ENCODE assay signal across 1 cellular context in the genomic region with DNA sequence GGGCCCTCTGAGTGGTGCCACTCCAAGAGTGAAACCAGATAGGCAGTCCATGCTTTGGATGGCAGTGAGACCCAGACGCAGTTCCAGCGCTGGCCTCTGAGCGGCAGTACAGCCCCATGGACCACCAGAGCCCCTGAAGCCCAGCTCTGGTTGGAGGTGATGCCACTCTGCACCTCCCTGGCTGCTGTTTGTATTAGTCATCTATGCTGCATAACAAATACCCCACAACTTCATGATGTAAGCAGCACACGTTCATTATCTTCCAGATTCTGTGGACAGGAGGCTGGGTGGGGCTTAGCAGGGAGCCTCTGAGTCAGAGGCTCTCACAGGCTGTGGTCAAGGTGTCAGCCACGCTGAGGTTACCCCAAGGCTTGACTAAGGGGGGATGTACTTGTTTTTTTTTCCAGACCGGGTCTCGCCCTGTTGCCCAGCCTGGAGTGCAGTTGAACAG.
TF ChIP-seq lines count a peak whose summit lies in the region.

No MANE protein-coding gene starts in this region.

TF ChIP-seq in K562, 482 proteins besides CTCF, POLR2A, EP300 and RAD21 (continued from another document and continues in another):
- 0 out of 2 replicates have a peak, but pooled peaks have one; percentile 14 for TF ChIP-seq ATF1 (CRISPR knock-in tag; IDR thresholded peaks at IDR 0.05)
- TF ChIP-seq ATF1 (tag; IDR thresholded peaks at IDR 0.05): peak; percentile 44
- TF ChIP-seq, protein P1, sequence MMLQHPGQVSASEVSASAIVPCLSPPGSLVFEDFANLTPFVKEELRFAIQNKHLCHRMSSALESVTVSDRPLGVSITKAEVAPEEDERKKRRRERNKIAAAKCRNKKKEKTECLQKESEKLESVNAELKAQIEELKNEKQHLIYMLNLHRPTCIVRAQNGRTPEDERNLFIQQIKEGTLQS (IDR thresholded peaks at IDR 0.05): peak; percentile 71
- TF ChIP-seq, protein P1 (CRISPR knock-in tag; conservative IDR thresholded peaks at IDR 0.05): no peak
- TF ChIP-seq BHLHE40 (IDR thresholded peaks at IDR 0.05; ENCODE audit: low read length): peak; percentile 17; the same call in 1 of the 2 replicates
- TF ChIP-seq BCOR (IDR thresholded peaks at IDR 0.05): peak; percentile 95
- TF ChIP-seq, protein P2, sequence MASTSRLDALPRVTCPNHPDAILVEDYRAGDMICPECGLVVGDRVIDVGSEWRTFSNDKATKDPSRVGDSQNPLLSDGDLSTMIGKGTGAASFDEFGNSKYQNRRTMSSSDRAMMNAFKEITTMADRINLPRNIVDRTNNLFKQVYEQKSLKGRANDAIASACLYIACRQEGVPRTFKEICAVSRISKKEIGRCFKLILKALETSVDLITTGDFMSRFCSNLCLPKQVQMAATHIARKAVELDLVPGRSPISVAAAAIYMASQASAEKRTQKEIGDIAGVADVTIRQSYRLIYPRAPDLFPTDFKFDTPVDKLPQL (IDR thresholded peaks at IDR 0.05; ENCODE audit: extremely low read depth, insufficient read length): no peak
- no peak for TF ChIP-seq SMARCA4 (IDR thresholded peaks at IDR 0.05)
- TF ChIP-seq HNRNPH1 (optimal IDR thresholded peaks at IDR 0.05; ENCODE audit: low read depth, low read length): no peak
- TF ChIP-seq, protein P3, sequence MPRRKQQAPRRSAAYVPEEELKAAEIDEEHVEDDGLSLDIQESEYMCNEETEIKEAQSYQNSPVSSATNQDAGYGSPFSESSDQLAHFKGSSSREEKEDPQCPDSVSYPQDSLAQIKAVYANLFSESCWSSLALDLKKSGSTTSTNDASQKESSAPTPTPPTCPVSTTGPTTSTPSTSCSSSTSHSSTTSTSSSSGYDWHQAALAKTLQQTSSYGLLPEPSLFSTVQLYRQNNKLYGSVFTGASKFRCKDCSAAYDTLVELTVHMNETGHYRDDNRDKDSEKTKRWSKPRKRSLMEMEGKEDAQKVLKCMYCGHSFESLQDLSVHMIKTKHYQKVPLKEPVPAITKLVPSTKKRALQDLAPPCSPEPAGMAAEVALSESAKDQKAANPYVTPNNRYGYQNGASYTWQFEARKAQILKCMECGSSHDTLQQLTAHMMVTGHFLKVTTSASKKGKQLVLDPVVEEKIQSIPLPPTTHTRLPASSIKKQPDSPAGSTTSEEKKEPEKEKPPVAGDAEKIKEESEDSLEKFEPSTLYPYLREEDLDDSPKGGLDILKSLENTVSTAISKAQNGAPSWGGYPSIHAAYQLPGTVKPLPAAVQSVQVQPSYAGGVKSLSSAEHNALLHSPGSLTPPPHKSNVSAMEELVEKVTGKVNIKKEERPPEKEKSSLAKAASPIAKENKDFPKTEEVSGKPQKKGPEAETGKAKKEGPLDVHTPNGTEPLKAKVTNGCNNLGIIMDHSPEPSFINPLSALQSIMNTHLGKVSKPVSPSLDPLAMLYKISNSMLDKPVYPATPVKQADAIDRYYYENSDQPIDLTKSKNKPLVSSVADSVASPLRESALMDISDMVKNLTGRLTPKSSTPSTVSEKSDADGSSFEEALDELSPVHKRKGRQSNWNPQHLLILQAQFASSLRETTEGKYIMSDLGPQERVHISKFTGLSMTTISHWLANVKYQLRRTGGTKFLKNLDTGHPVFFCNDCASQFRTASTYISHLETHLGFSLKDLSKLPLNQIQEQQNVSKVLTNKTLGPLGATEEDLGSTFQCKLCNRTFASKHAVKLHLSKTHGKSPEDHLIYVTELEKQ (CRISPR knock-in tag; IDR thresholded peaks at IDR 0.05): no peak
- no peak for TF ChIP-seq EWSR1 (IDR thresholded peaks at IDR 0.05; ENCODE audit: borderline replicate concordance, low read depth, partially characterized antibody)
- peak; percentile 51 for TF ChIP-seq DPF2 (IDR thresholded peaks at IDR 0.05)
- TF ChIP-seq KLF1 (tag; IDR thresholded peaks at IDR 0.05): no peak
- TF ChIP-seq, protein P4, sequence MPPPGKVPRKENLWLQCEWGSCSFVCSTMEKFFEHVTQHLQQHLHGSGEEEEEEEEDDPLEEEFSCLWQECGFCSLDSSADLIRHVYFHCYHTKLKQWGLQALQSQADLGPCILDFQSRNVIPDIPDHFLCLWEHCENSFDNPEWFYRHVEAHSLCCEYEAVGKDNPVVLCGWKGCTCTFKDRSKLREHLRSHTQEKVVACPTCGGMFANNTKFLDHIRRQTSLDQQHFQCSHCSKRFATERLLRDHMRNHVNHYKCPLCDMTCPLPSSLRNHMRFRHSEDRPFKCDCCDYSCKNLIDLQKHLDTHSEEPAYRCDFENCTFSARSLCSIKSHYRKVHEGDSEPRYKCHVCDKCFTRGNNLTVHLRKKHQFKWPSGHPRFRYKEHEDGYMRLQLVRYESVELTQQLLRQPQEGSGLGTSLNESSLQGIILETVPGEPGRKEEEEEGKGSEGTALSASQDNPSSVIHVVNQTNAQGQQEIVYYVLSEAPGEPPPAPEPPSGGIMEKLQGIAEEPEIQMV (tag; conservative IDR thresholded peaks at IDR 0.05; ENCODE audit: low read depth): no peak
- no peak for TF ChIP-seq NFE2L1 (tag; IDR thresholded peaks at IDR 0.05; ENCODE audit: borderline replicate concordance, low read depth)
- TF ChIP-seq SRSF7 (optimal IDR thresholded peaks at IDR 0.05; ENCODE audit: low read depth, low read length): no peak
- no peak for TF ChIP-seq DMBX1 (CRISPR knock-in tag; IDR thresholded peaks at IDR 0.05; ENCODE audit: borderline replicate concordance)
- no peak for TF ChIP-seq ZNF584 (CRISPR knock-in tag; IDR thresholded peaks at IDR 0.05; ENCODE audit: low read depth)
- peak; percentile 98 for TF ChIP-seq TRIM28 (IDR thresholded peaks at IDR 0.05)
- no peak for TF ChIP-seq CREB1 (IDR thresholded peaks at IDR 0.05)
- peak; percentile 45; the same call in 1 of the 2 replicates for TF ChIP-seq CREB1 (CRISPR knock-in tag; IDR thresholded peaks at IDR 0.05)
- TF ChIP-seq PTBP1 (IDR thresholded peaks at IDR 0.05; ENCODE audit: low read depth, low read length): peak; percentile 69; the same call in 1 of the 2 replicates
- TF ChIP-seq, protein P5, sequence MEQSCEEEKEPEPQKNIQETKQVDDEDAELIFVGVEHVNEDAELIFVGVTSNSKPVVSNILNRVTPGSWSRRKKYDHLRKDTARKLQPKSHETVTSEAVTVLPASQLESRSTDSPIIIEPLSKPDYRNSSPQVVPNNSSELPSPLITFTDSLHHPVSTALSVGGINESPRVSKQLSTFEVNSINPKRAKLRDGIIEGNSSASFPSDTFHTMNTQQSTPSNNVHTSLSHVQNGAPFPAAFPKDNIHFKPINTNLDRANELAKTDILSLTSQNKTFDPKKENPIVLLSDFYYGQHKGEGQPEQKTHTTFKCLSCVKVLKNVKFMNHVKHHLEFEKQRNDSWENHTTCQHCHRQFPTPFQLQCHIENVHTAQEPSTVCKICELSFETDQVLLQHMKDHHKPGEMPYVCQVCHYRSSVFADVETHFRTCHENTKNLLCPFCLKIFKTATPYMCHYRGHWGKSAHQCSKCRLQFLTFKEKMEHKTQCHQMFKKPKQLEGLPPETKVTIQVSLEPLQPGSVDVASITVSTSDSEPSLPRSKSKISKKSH (CRISPR knock-in tag; IDR thresholded peaks at IDR 0.05): no peak
- TF ChIP-seq MCM3 (IDR thresholded peaks at IDR 0.05): no peak
- TF ChIP-seq, protein P6, sequence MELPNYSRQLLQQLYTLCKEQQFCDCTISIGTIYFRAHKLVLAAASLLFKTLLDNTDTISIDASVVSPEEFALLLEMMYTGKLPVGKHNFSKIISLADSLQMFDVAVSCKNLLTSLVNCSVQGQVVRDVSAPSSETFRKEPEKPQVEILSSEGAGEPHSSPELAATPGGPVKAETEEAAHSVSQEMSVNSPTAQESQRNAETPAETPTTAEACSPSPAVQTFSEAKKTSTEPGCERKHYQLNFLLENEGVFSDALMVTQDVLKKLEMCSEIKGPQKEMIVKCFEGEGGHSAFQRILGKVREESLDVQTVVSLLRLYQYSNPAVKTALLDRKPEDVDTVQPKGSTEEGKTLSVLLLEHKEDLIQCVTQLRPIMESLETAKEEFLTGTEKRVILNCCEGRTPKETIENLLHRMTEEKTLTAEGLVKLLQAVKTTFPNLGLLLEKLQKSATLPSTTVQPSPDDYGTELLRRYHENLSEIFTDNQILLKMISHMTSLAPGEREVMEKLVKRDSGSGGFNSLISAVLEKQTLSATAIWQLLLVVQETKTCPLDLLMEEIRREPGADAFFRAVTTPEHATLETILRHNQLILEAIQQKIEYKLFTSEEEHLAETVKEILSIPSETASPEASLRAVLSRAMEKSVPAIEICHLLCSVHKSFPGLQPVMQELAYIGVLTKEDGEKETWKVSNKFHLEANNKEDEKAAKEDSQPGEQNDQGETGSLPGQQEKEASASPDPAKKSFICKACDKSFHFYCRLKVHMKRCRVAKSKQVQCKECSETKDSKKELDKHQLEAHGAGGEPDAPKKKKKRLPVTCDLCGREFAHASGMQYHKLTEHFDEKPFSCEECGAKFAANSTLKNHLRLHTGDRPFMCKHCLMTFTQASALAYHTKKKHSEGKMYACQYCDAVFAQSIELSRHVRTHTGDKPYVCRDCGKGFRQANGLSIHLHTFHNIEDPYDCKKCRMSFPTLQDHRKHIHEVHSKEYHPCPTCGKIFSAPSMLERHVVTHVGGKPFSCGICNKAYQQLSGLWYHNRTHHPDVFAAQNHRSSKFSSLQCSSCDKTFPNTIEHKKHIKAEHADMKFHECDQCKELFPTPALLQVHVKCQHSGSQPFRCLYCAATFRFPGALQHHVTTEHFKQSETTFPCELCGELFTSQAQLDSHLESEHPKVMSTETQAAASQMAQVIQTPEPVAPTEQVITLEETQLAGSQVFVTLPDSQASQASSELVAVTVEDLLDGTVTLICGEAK (IDR thresholded peaks at IDR 0.05): no peak
- TF ChIP-seq, protein P6 (CRISPR knock-in tag; IDR thresholded peaks at IDR 0.05): no peak
- TF ChIP-seq ZNF507 (tag; conservative IDR thresholded peaks at IDR 0.05): no peak
- TF ChIP-seq ZC3H11A (IDR thresholded peaks at IDR 0.05; ENCODE audit: low read depth, low read length): peak; percentile 35; the same call in 1 of the 2 replicates
- peak; percentile 22 for TF ChIP-seq ZFP36 (IDR thresholded peaks at IDR 0.05; ENCODE audit: low read depth, low read length, partially characterized antibody)
- TF ChIP-seq, protein P7, sequence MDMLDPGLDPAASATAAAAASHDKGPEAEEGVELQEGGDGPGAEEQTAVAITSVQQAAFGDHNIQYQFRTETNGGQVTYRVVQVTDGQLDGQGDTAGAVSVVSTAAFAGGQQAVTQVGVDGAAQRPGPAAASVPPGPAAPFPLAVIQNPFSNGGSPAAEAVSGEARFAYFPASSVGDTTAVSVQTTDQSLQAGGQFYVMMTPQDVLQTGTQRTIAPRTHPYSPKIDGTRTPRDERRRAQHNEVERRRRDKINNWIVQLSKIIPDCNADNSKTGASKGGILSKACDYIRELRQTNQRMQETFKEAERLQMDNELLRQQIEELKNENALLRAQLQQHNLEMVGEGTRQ (CRISPR knock-in tag; IDR thresholded peaks at IDR 0.05): no peak
- TF ChIP-seq, protein P8, sequence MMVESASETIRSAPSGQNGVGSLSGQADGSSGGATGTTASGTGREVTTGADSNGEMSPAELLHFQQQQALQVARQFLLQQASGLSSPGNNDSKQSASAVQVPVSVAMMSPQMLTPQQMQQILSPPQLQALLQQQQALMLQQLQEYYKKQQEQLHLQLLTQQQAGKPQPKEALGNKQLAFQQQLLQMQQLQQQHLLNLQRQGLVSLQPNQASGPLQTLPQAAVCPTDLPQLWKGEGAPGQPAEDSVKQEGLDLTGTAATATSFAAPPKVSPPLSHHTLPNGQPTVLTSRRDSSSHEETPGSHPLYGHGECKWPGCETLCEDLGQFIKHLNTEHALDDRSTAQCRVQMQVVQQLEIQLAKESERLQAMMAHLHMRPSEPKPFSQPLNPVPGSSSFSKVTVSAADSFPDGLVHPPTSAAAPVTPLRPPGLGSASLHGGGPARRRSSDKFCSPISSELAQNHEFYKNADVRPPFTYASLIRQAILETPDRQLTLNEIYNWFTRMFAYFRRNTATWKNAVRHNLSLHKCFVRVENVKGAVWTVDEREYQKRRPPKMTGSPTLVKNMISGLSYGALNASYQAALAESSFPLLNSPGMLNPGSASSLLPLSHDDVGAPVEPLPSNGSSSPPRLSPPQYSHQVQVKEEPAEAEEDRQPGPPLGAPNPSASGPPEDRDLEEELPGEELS (CRISPR knock-in tag; IDR thresholded peaks at IDR 0.05; ENCODE audit: borderline replicate concordance): no peak
- peak; percentile 74; the same call in 1 of the 2 replicates for TF ChIP-seq XRCC5 (IDR thresholded peaks at IDR 0.05; ENCODE audit: low read depth, low read length)
- TF ChIP-seq, protein P9, sequence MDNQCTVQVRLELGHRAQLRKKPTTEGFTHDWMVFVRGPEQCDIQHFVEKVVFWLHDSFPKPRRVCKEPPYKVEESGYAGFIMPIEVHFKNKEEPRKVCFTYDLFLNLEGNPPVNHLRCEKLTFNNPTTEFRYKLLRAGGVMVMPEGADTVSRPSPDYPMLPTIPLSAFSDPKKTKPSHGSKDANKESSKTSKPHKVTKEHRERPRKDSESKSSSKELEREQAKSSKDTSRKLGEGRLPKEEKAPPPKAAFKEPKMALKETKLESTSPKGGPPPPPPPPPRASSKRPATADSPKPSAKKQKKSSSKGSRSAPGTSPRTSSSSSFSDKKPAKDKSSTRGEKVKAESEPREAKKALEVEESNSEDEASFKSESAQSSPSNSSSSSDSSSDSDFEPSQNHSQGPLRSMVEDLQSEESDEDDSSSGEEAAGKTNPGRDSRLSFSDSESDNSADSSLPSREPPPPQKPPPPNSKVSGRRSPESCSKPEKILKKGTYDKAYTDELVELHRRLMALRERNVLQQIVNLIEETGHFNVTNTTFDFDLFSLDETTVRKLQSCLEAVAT (IDR thresholded peaks at IDR 0.05): no peak
- TF ChIP-seq MYBL2 (IDR thresholded peaks at IDR 0.05; ENCODE audit: low read depth): no peak
- no peak for TF ChIP-seq MYBL2 (CRISPR knock-in tag; IDR thresholded peaks at IDR 0.05; ENCODE audit: borderline replicate concordance)
- TF ChIP-seq NELFE (IDR thresholded peaks at IDR 0.05; ENCODE audit: insufficient read depth, insufficient read length): no peak
